In the genomic region with DNA sequence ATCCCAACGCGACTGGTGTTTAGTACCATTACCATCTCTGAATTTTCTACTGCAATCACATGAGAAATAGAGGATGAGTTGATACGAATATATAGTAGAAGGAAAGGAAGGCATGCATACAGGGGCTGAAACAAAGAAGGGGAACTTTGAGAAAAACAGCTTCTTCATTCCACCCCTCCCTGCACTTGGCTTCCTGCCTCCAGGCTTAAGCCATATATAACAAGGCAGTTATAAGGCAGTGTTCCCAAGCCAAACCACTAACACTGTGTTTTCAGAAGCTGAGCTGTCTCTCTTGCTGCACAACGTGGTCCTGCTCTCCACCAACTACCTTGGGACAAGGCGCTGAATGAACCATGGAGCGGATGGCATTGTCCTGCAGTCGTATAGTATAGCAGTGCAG, we compare ENCODE assay signal across 26 cellular contexts.
"Had no signal": no experiment of that assay in that cellular context is flagged by ENCODE, and none has a peak within 500 bp of the region (broad histone marks: within the 10 kb centered on the region; RNA-seq: fewer than 3 reads in every experiment).

No MANE protein-coding gene starts in this region.

- H3K27ac Mint-ChIP-seq: activated CD8-positive, alpha-beta memory T cell treated with anti-CD3 and anti-CD28 coated beads, Interleukin-2, amount 10 ng/mL, durations not matched to agents 7 days and 5 days; activated naive CD8-positive, alpha-beta T cell treated with anti-CD3 and anti-CD28 coated beads, Interleukin-2, amount 10 ng/mL, durations not matched to agents 7 days and 5 days had no signal

- H3K9me3 ChIP-seq: prostate gland, stomach, thoracic aorta, upper lobe of right lung had no signal

- ATAC-seq: activated CD8-positive, alpha-beta memory T cell treated with anti-CD3 and anti-CD28 coated beads, Interleukin-2, amount 10 ng/mL, durations not matched to agents 7 days and 5 days; activated T-cell treated with anti-CD3 and anti-CD28 coated beads, Interleukin-2, amount 50 U/mL, for 4 hours; esophagus mucosa; natural killer cell; right cardiac atrium; T-cell; upper lobe of right lung had no signal

- H3K4me3 Mint-ChIP-seq: activated CD8-positive, alpha-beta memory T cell treated with anti-CD3 and anti-CD28 coated beads, Interleukin-2, amount 10 ng/mL, durations not matched to agents 7 days and 5 days; activated naive CD8-positive, alpha-beta T cell treated with anti-CD3 and anti-CD28 coated beads, Interleukin-2, amount 10 ng/mL, durations not matched to agents 7 days and 5 days; activated T-cell treated with anti-CD3 and anti-CD28 coated beads, Interleukin-2, amount 50 U/mL, for 4 hours; natural killer cell; T-cell had no signal

- H3K9me3 Mint-ChIP-seq: activated naive CD8-positive, alpha-beta T cell treated with anti-CD3 and anti-CD28 coated beads, Interleukin-2, amount 10 ng/mL, durations not matched to agents 7 days and 5 days; activated T-cell treated with anti-CD3 and anti-CD28 coated beads, Interleukin-2, amount 50 U/mL, for 4 hours; natural killer cell; T-cell had no signal

- H3K4me3 ChIP-seq: dorsolateral prefrontal cortex, prostate gland, SK-N-MC, skin epidermis, stomach, thoracic aorta, upper lobe of right lung had no signal

- DNase-seq: activated CD4-positive, alpha-beta T cell treated with anti-CD3 and anti-CD28 coated beads for 1 hour; activated CD4-positive, alpha-beta T cell treated with anti-CD3 and anti-CD28 coated beads, Interleukin-2, amount 50 U/mL, for 4 hours; activated CD8-positive, alpha-beta memory T cell treated with anti-CD3 and anti-CD28 coated beads, Interleukin-2, amount 10 ng/mL, durations not matched to agents 7 days and 5 days; activated gamma-delta T cell; activated naive CD8-positive, alpha-beta T cell treated with anti-CD3 and anti-CD28 coated beads, Interleukin-2, amount 10 ng/mL, durations not matched to agents 7 days and 5 days; activated T-cell treated with anti-CD3 and anti-CD28 coated beads, Interleukin-2, amount 50 U/mL, for 4 hours; aorta; dorsolateral prefrontal cortex; hypothalamus; kidney; mesendoderm; natural killer cell; occipital lobe; right cardiac atrium; stimulated activated CD4-positive, alpha-beta T cell treated with anti-CD3 and anti-CD28 coated beads, Interleukin-15, amount 100 ng/mL, for 24 hours; stimulated activated CD4-positive, alpha-beta T cell treated with anti-CD3 and anti-CD28 coated beads, Interleukin-4, amount 100 ng/mL, for 24 hours; stimulated activated CD8-positive, alpha-beta memory T cell treated with anti-CD3 and anti-CD28 coated beads, Interleukin-4, amount 100 ng/mL, for 48 hours; stomach; T-cell; T1000; upper lobe of right lung had no signal

- H3K4me1 Mint-ChIP-seq: activated CD8-positive, alpha-beta memory T cell treated with anti-CD3 and anti-CD28 coated beads, Interleukin-2, amount 10 ng/mL, durations not matched to agents 7 days and 5 days; activated naive CD8-positive, alpha-beta T cell treated with anti-CD3 and anti-CD28 coated beads, Interleukin-2, amount 10 ng/mL, durations not matched to agents 7 days and 5 days; natural killer cell; T-cell had no signal

- H3K27me3 Mint-ChIP-seq: activated CD8-positive, alpha-beta memory T cell treated with anti-CD3 and anti-CD28 coated beads, Interleukin-2, amount 10 ng/mL, durations not matched to agents 7 days and 5 days; activated naive CD8-positive, alpha-beta T cell treated with anti-CD3 and anti-CD28 coated beads, Interleukin-2, amount 10 ng/mL, durations not matched to agents 7 days and 5 days; T-cell had no signal

- H3K36me3 Mint-ChIP-seq: natural killer cell had no signal

- H3K4me1 ChIP-seq: prostate gland, upper lobe of right lung had no signal

- H3K27ac ChIP-seq: prostate gland, SK-N-MC, skin epidermis, stomach, thoracic aorta, upper lobe of right lung had no signal

- H3K27me3 ChIP-seq: dorsolateral prefrontal cortex, stomach, upper lobe of right lung had no signal
